In genomic region chr1:116122955-116123757, GRCh38 we compare ENCODE assay signal across 1 cellular context.
A peak's percentile ranks its signal among the peaks of the same experiment; 100 is the strongest.
TF ChIP-seq lines count a peak whose summit lies in the region.

No MANE protein-coding gene starts in this region.

TF ChIP-seq in SK-N-SH, 30 proteins besides CTCF, POLR2A, EP300 and RAD21 (continued from another document):
- TF ChIP-seq REST (IDR thresholded peaks at IDR 0.05; ENCODE audit: low read depth, low read length) (no peak), SIN3A (IDR thresholded peaks at IDR 0.05; ENCODE audit: borderline replicate concordance, low read depth, low read length) (no peak), CHD2 (IDR thresholded peaks at IDR 0.05; ENCODE audit: low read length, partially characterized antibody) (peak; percentile 12), RXRA (IDR thresholded peaks at IDR 0.05; ENCODE audit: borderline replicate concordance, low read depth) (no peak), EZH2phosphoT487 (IDR thresholded peaks at IDR 0.05; ENCODE audit: borderline replicate concordance, low read depth) (no peak), FOSL2 (IDR thresholded peaks at IDR 0.05; ENCODE audit: borderline replicate concordance, low read depth) (no peak), TCF12 (IDR thresholded peaks at IDR 0.05) (peak; percentile 49), POLR2AphosphoS5 (IDR thresholded peaks at IDR 0.05; ENCODE audit: low read depth, low read length) (no peak), NRF1 (IDR thresholded peaks at IDR 0.05; ENCODE audit: low read depth, low read length) (no peak), YY1 (IDR thresholded peaks at IDR 0.05; ENCODE audit: low read depth) (no peak), SMC3 (IDR thresholded peaks at IDR 0.05; ENCODE audit: low read depth, low read length) (no peak), PBX3 (IDR thresholded peaks at IDR 0.05) (no peak), RCOR1 (IDR thresholded peaks at IDR 0.05; ENCODE audit: low read length) (peak; percentile 52), TAF1 (IDR thresholded peaks at IDR 0.05; ENCODE audit: borderline replicate concordance, low read depth, low read length) (no peak), NFIC (IDR thresholded peaks at IDR 0.05; ENCODE audit: borderline replicate concordance) (no peak), IRF3 (IDR thresholded peaks at IDR 0.05; ENCODE audit: low read depth, low read length) (no peak)
- TF ChIP-seq, protein P1, sequence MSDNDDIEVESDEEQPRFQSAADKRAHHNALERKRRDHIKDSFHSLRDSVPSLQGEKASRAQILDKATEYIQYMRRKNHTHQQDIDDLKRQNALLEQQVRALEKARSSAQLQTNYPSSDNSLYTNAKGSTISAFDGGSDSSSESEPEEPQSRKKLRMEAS (IDR thresholded peaks at IDR 0.05; ENCODE audit: low read depth): no peak
- TF ChIP-seq, protein P2, sequence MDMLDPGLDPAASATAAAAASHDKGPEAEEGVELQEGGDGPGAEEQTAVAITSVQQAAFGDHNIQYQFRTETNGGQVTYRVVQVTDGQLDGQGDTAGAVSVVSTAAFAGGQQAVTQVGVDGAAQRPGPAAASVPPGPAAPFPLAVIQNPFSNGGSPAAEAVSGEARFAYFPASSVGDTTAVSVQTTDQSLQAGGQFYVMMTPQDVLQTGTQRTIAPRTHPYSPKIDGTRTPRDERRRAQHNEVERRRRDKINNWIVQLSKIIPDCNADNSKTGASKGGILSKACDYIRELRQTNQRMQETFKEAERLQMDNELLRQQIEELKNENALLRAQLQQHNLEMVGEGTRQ (IDR thresholded peaks at IDR 0.05; ENCODE audit: borderline replicate concordance, low read depth, low read length): no peak
